In the genomic region with DNA sequence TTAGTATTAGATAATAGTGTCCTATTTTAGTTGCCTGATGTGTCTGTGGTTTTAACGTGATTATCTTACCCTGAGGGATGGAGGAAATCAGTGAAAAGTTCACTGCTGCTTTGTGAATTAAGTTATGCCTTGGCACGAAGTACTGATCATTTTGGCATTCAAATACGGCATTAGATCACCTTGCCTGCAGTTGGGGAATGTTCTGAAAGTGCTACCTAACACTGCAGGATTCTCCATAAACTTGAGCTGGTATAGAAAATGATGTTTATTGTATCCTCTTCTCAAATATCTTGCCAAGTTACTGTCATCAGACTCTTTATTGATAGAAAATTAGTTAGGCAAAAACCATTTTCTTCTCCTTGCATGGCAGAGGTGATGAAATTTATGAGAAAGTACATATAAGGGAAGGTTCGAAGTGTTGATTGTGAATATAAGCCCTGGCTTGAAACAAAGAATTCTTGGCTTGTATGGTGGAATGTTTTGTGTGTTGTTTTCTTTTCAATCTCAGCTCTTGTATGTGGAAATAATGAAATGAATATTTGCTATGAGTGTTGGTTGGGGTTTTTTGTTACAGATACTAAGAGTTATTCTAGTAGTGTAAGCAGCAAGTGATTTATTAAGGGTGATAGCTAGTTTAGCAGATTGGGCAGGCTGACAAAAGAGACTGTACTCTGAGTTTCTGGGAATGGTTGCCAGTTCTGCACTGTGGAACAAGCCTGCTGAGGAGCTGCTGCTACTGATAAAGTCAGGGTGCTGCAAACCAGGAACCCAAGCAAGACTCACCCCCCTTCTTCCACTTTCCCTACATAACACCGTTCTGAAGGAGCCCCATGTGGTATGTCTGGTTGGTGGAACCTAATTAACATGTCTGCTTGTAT, we compare ENCODE assay signal across 8 cellular contexts. TPM values are rescaled to one million over a fixed set of nuclear protein-coding genes. Genes with fewer than 3 reads are reported as not detected.
DNase-seq lines count a peak whose midpoint lies in the region; ATAC-seq and TF ChIP-seq lines count a peak whose summit lies in the region.

No MANE protein-coding gene starts in this region.

- peaks cover 84% of the 10 kb centered on the region for H3K4me1 Mint-ChIP-seq in stimulated activated memory B cell treated with anti-CD40 and anti-IgM and Interleukin-4, amounts not matched to agents 10 μg/mL and 1 μg/mL and 100 μg/mL, for 72 hours
- H3K4me1 Mint-ChIP-seq in CD8-positive, alpha-beta T cell (ENCODE audit: low read depth): peaks cover 42% of the 10 kb centered on the region

- peaks cover 50% of the 10 kb centered on the region for H3K36me3 Mint-ChIP-seq in stimulated activated memory B cell treated with anti-CD40 and anti-IgM and Interleukin-4, amounts not matched to agents 10 μg/mL and 1 μg/mL and 100 μg/mL, for 72 hours
- H3K36me3 Mint-ChIP-seq in CD8-positive, alpha-beta T cell: peaks cover 23% of the 10 kb centered on the region

- H3K27me3 Mint-ChIP-seq in stimulated activated memory B cell treated with anti-CD40 and anti-IgM and Interleukin-4, amounts not matched to agents 10 μg/mL and 1 μg/mL and 100 μg/mL, for 72 hours: no peaks in the 10 kb centered on the region
- no peaks in the 10 kb centered on the region for H3K27me3 Mint-ChIP-seq in CD8-positive, alpha-beta T cell (ENCODE audit: low read depth)

- peaks cover 19% of the 10 kb centered on the region for H3K4me1 ChIP-seq in cardiac muscle cell (ENCODE audit: low read depth)
- no peaks in the 10 kb centered on the region for H3K4me1 ChIP-seq in CD8-positive, alpha-beta T cell (ENCODE audit: insufficient read depth, low read length)

- no peak overlapping the region for H3K4me3 ChIP-seq in cardiac muscle cell
- H3K4me3 ChIP-seq in CD8-positive, alpha-beta T cell (ENCODE audit: low read depth, low read length): no peak overlapping the region

- TF ChIP-seq CTCF in cardiac muscle cell (IDR thresholded peaks at IDR 0.05; ENCODE audit: low read depth, low read length): no peak
- TF ChIP-seq CTCF in CD8-positive, alpha-beta T cell (IDR thresholded peaks at IDR 0.05): no peak

- POLR2A ChIA-PET in CD8-positive, alpha-beta T cell (lab: Charles Lee): no interaction called here

- no peaks in the 10 kb centered on the region for H3K9me3 ChIP-seq in cardiac muscle cell (ENCODE audit: low read depth)
- no peaks in the 10 kb centered on the region for H3K9me3 ChIP-seq in CD8-positive, alpha-beta T cell (ENCODE audit: low read length)

- H3K9me3 Mint-ChIP-seq in stimulated activated memory B cell treated with anti-CD40 and anti-IgM and Interleukin-4, amounts not matched to agents 10 μg/mL and 1 μg/mL and 100 μg/mL, for 72 hours: peaks cover 14% of the 10 kb centered on the region
- peaks cover 12% of the 10 kb centered on the region for H3K9me3 Mint-ChIP-seq in CD8-positive, alpha-beta T cell

- no peaks in the 10 kb centered on the region for H3K36me3 ChIP-seq in cardiac muscle cell
- H3K36me3 ChIP-seq in CD8-positive, alpha-beta T cell (ENCODE audit: insufficient read depth, low read length): no peaks in the 10 kb centered on the region

- peak overlapping the region; percentile 24 for H3K4me3 Mint-ChIP-seq in stimulated activated memory B cell treated with anti-CD40 and anti-IgM and Interleukin-4, amounts not matched to agents 10 μg/mL and 1 μg/mL and 100 μg/mL, for 72 hours
- H3K4me3 Mint-ChIP-seq in CD8-positive, alpha-beta T cell: no peak overlapping the region

- peak overlapping the region; percentile 71 for H3K27ac ChIP-seq in cardiac muscle cell
- no peak overlapping the region for H3K27ac ChIP-seq in CD8-positive, alpha-beta T cell (ENCODE audit: low read depth, low read length)

- H3K27me3 ChIP-seq in cardiac muscle cell: no peaks in the 10 kb centered on the region
- H3K27me3 ChIP-seq in CD8-positive, alpha-beta T cell (ENCODE audit: insufficient read depth, low read length): no peaks in the 10 kb centered on the region

- DNase-seq in cardiac muscle cell (ENCODE audit: low read depth in 1 of 2, low spot score in 1 of 2) (peak; percentile 12 to 83), NCI-H1436 (lab: John Stamatoyannopoulos, UW) (no peak), NCI-H2227 (lab: John Stamatoyannopoulos, UW; ENCODE audit: unreplicated experiment) (no peak)
- no peak for DNase-seq in CD8-positive, alpha-beta T cell
- DNase-seq in activated CD4-positive, alpha-beta T cell treated with anti-CD3 and anti-CD28 coated beads, Interleukin-2, amount 50 U/mL, for 4 hours: no peak

- CTCF ChIA-PET in CD8-positive, alpha-beta T cell (lab: Charles Lee): no interaction called here

- ATAC-seq in GM18907 (IDR thresholded peaks at IDR 0.05; ENCODE audit: unreplicated experiment) (peak; percentile 42), SK-N-SH treated with all-trans-retinoic acid at 6 μM for 48 hours (peak; percentile 80)
- ATAC-seq in stimulated activated memory B cell treated with anti-CD40 and anti-IgM and Interleukin-4, amounts not matched to agents 10 μg/mL and 1 μg/mL and 100 μg/mL, for 72 hours: peak; percentile 77
- ATAC-seq in CD8-positive, alpha-beta T cell: no peak

- intact Hi-C loops in CD8-positive, alpha-beta T cell (cut with DNase I, micrococcal nuclease): no loop called here

- peak overlapping the region; percentile 89 for H3K27ac Mint-ChIP-seq in stimulated activated memory B cell treated with anti-CD40 and anti-IgM and Interleukin-4, amounts not matched to agents 10 μg/mL and 1 μg/mL and 100 μg/mL, for 72 hours
- H3K27ac Mint-ChIP-seq in CD8-positive, alpha-beta T cell: no peak overlapping the region

TF ChIP-seq in SK-N-SH treated with all-trans-retinoic acid at 6 μM for 48 hours, 23 proteins besides CTCF, POLR2A, EP300 and RAD21:
- TF ChIP-seq ARNTL (CRISPR knock-in tag; IDR thresholded peaks at IDR 0.05; ENCODE audit: borderline replicate concordance, low read depth) (no peak), ISL1 (CRISPR knock-in tag; IDR thresholded peaks at IDR 0.05) (peak; percentile 67; the same call in 1 of the 2 replicates)
- TF ChIP-seq, protein P1, sequence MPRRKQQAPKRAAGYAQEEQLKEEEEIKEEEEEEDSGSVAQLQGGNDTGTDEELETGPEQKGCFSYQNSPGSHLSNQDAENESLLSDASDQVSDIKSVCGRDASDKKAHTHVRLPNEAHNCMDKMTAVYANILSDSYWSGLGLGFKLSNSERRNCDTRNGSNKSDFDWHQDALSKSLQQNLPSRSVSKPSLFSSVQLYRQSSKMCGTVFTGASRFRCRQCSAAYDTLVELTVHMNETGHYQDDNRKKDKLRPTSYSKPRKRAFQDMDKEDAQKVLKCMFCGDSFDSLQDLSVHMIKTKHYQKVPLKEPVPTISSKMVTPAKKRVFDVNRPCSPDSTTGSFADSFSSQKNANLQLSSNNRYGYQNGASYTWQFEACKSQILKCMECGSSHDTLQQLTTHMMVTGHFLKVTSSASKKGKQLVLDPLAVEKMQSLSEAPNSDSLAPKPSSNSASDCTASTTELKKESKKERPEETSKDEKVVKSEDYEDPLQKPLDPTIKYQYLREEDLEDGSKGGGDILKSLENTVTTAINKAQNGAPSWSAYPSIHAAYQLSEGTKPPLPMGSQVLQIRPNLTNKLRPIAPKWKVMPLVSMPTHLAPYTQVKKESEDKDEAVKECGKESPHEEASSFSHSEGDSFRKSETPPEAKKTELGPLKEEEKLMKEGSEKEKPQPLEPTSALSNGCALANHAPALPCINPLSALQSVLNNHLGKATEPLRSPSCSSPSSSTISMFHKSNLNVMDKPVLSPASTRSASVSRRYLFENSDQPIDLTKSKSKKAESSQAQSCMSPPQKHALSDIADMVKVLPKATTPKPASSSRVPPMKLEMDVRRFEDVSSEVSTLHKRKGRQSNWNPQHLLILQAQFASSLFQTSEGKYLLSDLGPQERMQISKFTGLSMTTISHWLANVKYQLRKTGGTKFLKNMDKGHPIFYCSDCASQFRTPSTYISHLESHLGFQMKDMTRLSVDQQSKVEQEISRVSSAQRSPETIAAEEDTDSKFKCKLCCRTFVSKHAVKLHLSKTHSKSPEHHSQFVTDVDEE (CRISPR knock-in tag; IDR thresholded peaks at IDR 0.05): peak; percentile 63; the same call in 1 of the 2 replicates

RNA-seq across cellular contexts. Expression of a gene that starts 35.3 kb away (rescaled TPM):
- total RNA-seq in cardiac muscle cell: 10.7 and 20.0 TPM in 2 replicates
- 20.5 and 23.7 TPM in 2 replicates for polyA plus RNA-seq in cardiac muscle cell
- total RNA-seq in CD8-positive, alpha-beta T cell: 10 to 100 TPM; 41.3 to 43.8 TPM

Comparison
In these comparisons a context has a peak if more than half of its experiments do, and no peak if none do; other contexts are left out.
1. DNase-seq: peak in cardiac muscle cell (2 of 2); none in NCI-H1436 (single experiment), NCI-H2227 (single experiment), CD8-positive, alpha-beta T cell (0 of 7) and activated CD4-positive, alpha-beta T cell treated with anti-CD3 and anti-CD28 coated beads, Interleukin-2, amount 50 U/mL, for 4 hours (0 of 2).